Comparison of ENCODE assay signal across 16 cellular contexts in the genomic region with DNA sequence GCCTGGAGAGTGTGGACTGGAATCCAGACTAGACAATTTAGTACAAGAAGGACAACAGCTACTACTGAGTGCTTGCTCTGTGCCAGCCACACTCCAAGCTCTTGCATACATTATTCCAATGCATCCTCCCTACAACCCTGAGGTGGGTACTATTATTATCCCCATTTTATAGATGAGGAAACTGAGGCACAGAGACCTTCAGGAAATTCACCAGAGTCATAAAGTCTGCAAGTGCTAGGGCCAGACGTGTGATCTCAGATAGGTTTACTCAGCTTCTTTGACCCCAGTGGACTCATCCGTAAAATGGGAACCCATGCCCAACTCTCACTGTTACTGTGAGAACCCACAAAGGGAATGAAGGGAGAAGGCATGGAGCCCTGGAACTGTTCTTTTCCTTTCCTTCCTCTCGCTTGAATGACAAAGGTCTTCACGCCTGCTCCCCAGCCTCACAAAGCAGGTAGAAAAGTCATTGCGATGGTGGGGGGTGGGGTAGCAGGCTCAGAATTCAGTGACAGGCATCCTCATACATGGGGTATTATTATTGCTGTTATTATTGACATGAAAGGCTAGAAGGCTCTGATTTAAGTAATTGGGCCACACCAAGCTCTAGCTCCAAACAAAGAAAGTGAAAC.
"Had no signal": no experiment of that assay in that cellular context is flagged by ENCODE, and none has a peak within 500 bp of the region (broad histone marks: within the 10 kb centered on the region; RNA-seq: fewer than 3 reads in every experiment).

No MANE protein-coding gene starts in this region.

- H3K27ac Mint-ChIP-seq: activated CD4-positive, alpha-beta memory T cell treated with anti-CD3 and anti-CD28 coated beads for 36 hours; activated CD8-positive, alpha-beta memory T cell treated with anti-CD3 and anti-CD28 coated beads, Interleukin-2, amount 10 ng/mL, durations not matched to agents 7 days and 5 days; activated naive CD4-positive, alpha-beta T cell treated with anti-CD3 and anti-CD28 coated beads for 36 hours; activated T-helper 2 cell treated with anti-CD3 and anti-CD28 coated beads, Interferon-gamma antibody, Interleukin-2, Interleukin-4, amounts not matched to agents 10 μg/mL and 5 μg/mL and 100 μg/mL, durations not matched to agents 14 hours and 24 hours and 36 hours; memory B cell; stimulated activated memory B cell treated with anti-CD40 and anti-IgM and Interleukin-4, amounts not matched to agents 10 μg/mL and 1 μg/mL and 100 μg/mL, for 72 hours had no signal

- H3K4me1 ChIP-seq: pancreas had no signal

- H3K4me3 Mint-ChIP-seq: activated CD4-positive, alpha-beta memory T cell treated with anti-CD3 and anti-CD28 coated beads for 36 hours; activated CD8-positive, alpha-beta memory T cell treated with anti-CD3 and anti-CD28 coated beads, Interleukin-2, amount 10 ng/mL, durations not matched to agents 7 days and 5 days; activated naive CD4-positive, alpha-beta T cell treated with anti-CD3 and anti-CD28 coated beads for 36 hours; memory B cell; stimulated activated memory B cell treated with anti-CD40 and anti-IgM and Interleukin-4, amounts not matched to agents 10 μg/mL and 1 μg/mL and 100 μg/mL, for 72 hours had no signal

- H3K27me3 ChIP-seq: ascending aorta, hepatocyte, pancreas, thyroid gland, uterus had no signal

- H3K27ac ChIP-seq: ascending aorta, pancreas, thyroid gland, uterus had no signal

- ATAC-seq: activated CD8-positive, alpha-beta memory T cell treated with anti-CD3 and anti-CD28 coated beads, Interleukin-2, amount 10 ng/mL, durations not matched to agents 7 days and 5 days; left ventricle myocardium superior; pancreas; stimulated activated memory B cell treated with anti-CD40 and anti-IgM and Interleukin-4, amounts not matched to agents 10 μg/mL and 1 μg/mL and 100 μg/mL, for 72 hours had no signal

- H3K9me3 ChIP-seq: ascending aorta, pancreas, thyroid gland, uterus had no signal

- H3K4me3 ChIP-seq: ascending aorta, hepatocyte, pancreas, thyroid gland, uterus had no signal

- H3K36me3 Mint-ChIP-seq: activated CD4-positive, alpha-beta memory T cell treated with anti-CD3 and anti-CD28 coated beads for 36 hours; activated CD8-positive, alpha-beta memory T cell treated with anti-CD3 and anti-CD28 coated beads, Interleukin-2, amount 10 ng/mL, durations not matched to agents 7 days and 5 days; memory B cell; stimulated activated memory B cell treated with anti-CD40 and anti-IgM and Interleukin-4, amounts not matched to agents 10 μg/mL and 1 μg/mL and 100 μg/mL, for 72 hours had no signal

- H3K9me3 Mint-ChIP-seq: activated CD4-positive, alpha-beta memory T cell treated with anti-CD3 and anti-CD28 coated beads for 36 hours; activated naive CD4-positive, alpha-beta T cell treated with anti-CD3 and anti-CD28 coated beads for 36 hours; activated T-helper 2 cell treated with anti-CD3 and anti-CD28 coated beads, Interferon-gamma antibody, Interleukin-2, Interleukin-4, amounts not matched to agents 10 μg/mL and 5 μg/mL and 100 μg/mL, durations not matched to agents 14 hours and 24 hours and 36 hours; memory B cell; stimulated activated memory B cell treated with anti-CD40 and anti-IgM and Interleukin-4, amounts not matched to agents 10 μg/mL and 1 μg/mL and 100 μg/mL, for 72 hours had no signal

- DNase-seq: activated CD4-positive, alpha-beta memory T cell treated with anti-CD3 and anti-CD28 coated beads for 36 hours; activated CD4-positive, alpha-beta T cell treated with anti-CD3 and anti-CD28 coated beads for 1 hour; activated CD8-positive, alpha-beta memory T cell treated with anti-CD3 and anti-CD28 coated beads, Interleukin-2, amount 10 ng/mL, durations not matched to agents 7 days and 5 days; activated naive CD4-positive, alpha-beta T cell treated with anti-CD3 and anti-CD28 coated beads for 36 hours; activated T-cell treated with anti-CD3 and anti-CD28 coated beads, Interleukin-2, amount 50 U/mL, for 1 hour; kidney glomerular epithelial cell; left ventricle myocardium superior; pancreas; stimulated activated CD4-positive, alpha-beta T cell treated with anti-CD3 and anti-CD28 coated beads, Interleukin-2, amount 100 ng/mL, for 48 hours; thyroid gland; uterus had no signal

- H3K4me1 Mint-ChIP-seq: activated CD8-positive, alpha-beta memory T cell treated with anti-CD3 and anti-CD28 coated beads, Interleukin-2, amount 10 ng/mL, durations not matched to agents 7 days and 5 days; memory B cell; stimulated activated memory B cell treated with anti-CD40 and anti-IgM and Interleukin-4, amounts not matched to agents 10 μg/mL and 1 μg/mL and 100 μg/mL, for 72 hours had no signal

- H3K36me3 ChIP-seq: ascending aorta, pancreas, thyroid gland, uterus had no signal
